Comparison of ENCODE assay signal across 19 cellular contexts in genomic region chr20:61657719-61658377, GRCh38.
"Had no signal": no experiment of that assay in that cellular context is flagged by ENCODE, and none has a peak within 500 bp of the region (broad histone marks: within the 10 kb centered on the region; RNA-seq: fewer than 3 reads in every experiment).

No MANE protein-coding gene starts in this region.

- H3K27ac Mint-ChIP-seq: endodermal cell; nephron progenitor cell; stimulated activated effector memory CD8-positive, alpha-beta T cell treated with anti-CD3 and anti-CD28 coated beads, Interleukin-12 subunit alpha, Interleukin-12 subunit beta, amount 100 ng/mL, for 72 hours; stimulated activated naive CD8-positive, alpha-beta T cell treated with anti-CD3 and anti-CD28 coated beads, Interleukin-15, Interleukin-2, amounts not matched to agents 100 ng/mL and 50 ng/mL, for 24 hours had no signal

- H3K4me3 Mint-ChIP-seq: endodermal cell; nephron progenitor cell; stimulated activated effector memory CD8-positive, alpha-beta T cell treated with anti-CD3 and anti-CD28 coated beads, Interleukin-12 subunit alpha, Interleukin-12 subunit beta, amount 100 ng/mL, for 72 hours; stimulated activated naive CD8-positive, alpha-beta T cell treated with anti-CD3 and anti-CD28 coated beads, Interleukin-15, Interleukin-2, amounts not matched to agents 100 ng/mL and 50 ng/mL, for 24 hours had no signal

- ATAC-seq: heart left ventricle; left lung; right cardiac atrium; stimulated activated effector memory CD8-positive, alpha-beta T cell treated with anti-CD3 and anti-CD28 coated beads, Interleukin-12 subunit alpha, Interleukin-12 subunit beta, amount 100 ng/mL, for 72 hours; upper lobe of right lung had no signal

- H3K4me1 Mint-ChIP-seq: endodermal cell; stimulated activated effector memory CD8-positive, alpha-beta T cell treated with anti-CD3 and anti-CD28 coated beads, Interleukin-12 subunit alpha, Interleukin-12 subunit beta, amount 100 ng/mL, for 72 hours had no signal

- H3K9me3 Mint-ChIP-seq: stimulated activated effector memory CD8-positive, alpha-beta T cell treated with anti-CD3 and anti-CD28 coated beads, Interleukin-12 subunit alpha, Interleukin-12 subunit beta, amount 100 ng/mL, for 72 hours; stimulated activated naive CD8-positive, alpha-beta T cell treated with anti-CD3 and anti-CD28 coated beads, Interleukin-15, Interleukin-2, amounts not matched to agents 100 ng/mL and 50 ng/mL, for 24 hours had no signal

- H3K27me3 Mint-ChIP-seq: stimulated activated naive CD8-positive, alpha-beta T cell treated with anti-CD3 and anti-CD28 coated beads, Interleukin-15, Interleukin-2, amounts not matched to agents 100 ng/mL and 50 ng/mL, for 24 hours had no signal

- DNase-seq: effector CD4-positive, alpha-beta T cell; endodermal cell; erythroblast; foreskin melanocyte; heart left ventricle; hippocampal formation; kidney glomerular epithelial cell; left lung; mesenchymal stem cell; midbrain; nephron progenitor cell; ovary; right cardiac atrium; stimulated activated CD4-positive, alpha-beta T cell treated with anti-CD3 and anti-CD28 coated beads, Interleukin-4, amount 100 ng/mL, for 1 hour; stimulated activated CD8-positive, alpha-beta memory T cell treated with anti-CD3 and anti-CD28 coated beads, Interleukin-4, amount 100 ng/mL, for 48 hours; testis; upper lobe of right lung had no signal

- H3K36me3 Mint-ChIP-seq: stimulated activated effector memory CD8-positive, alpha-beta T cell treated with anti-CD3 and anti-CD28 coated beads, Interleukin-12 subunit alpha, Interleukin-12 subunit beta, amount 100 ng/mL, for 72 hours had no signal
